In genomic region chr18:36273347-36273746, GRCh38 we compare ENCODE assay signal across 8 cellular contexts.
"Had no signal": no experiment of that assay in that cellular context is flagged by ENCODE, and none has a peak within 500 bp of the region (broad histone marks: within the 10 kb centered on the region; RNA-seq: fewer than 3 reads in every experiment).

No MANE protein-coding gene starts in this region.

- DNase-seq: GDM1, GF-D8 had no signal

- FAIRE-seq: G401.6, GM12878, GM12891, GM12892, GM18507, GM19239 had no signal

- ATAC-seq: GM12878 had no signal

- H3K4me3 ChIP-seq: GM12878 had no signal
